10 cellular contexts compared by ENCODE assay signal in genomic region chr10:132519382-132520146, GRCh38. TPM values are rescaled to one million over a fixed set of nuclear protein-coding genes. Genes with fewer than 3 reads are reported as not detected.
DNase-seq lines count a peak whose midpoint lies in the region; ATAC-seq and TF ChIP-seq lines count a peak whose summit lies in the region.
"Had no signal": no experiment of that assay in that cellular context is flagged by ENCODE, and none has a peak within 500 bp of the region (broad histone marks: within the 10 kb centered on the region; RNA-seq: fewer than 3 reads in every experiment).

No MANE protein-coding gene starts in this region.

- no peaks in the 10 kb centered on the region for H3F3A ChIP-seq in PC-3 (ENCODE audit: low read length, unreplicated experiment)

- intact Hi-C loops in PC-3 (cut with micrococcal nuclease) (loop anchor here (5.0 kb wide), 1 partner anchor 47 kb away; no protein-coding TSS in a partner anchor), transverse colon (cut with DNase I; ENCODE audit: low total_unique reads) (no loop called here)

- H3K79me2 ChIP-seq in PC-3 (ENCODE audit: low read length) (no peaks in the 10 kb centered on the region), fibroblast of lung (ENCODE audit: control insufficient read depth, insufficient read depth, low read length) (no peaks in the 10 kb centered on the region)

- H3K4me1 ChIP-seq in PC-3 (ENCODE audit: insufficient read depth, low read length) (peaks cover 30% of the 10 kb centered on the region), fibroblast of lung (ENCODE audit: control insufficient read depth, extremely low read depth, insufficient read depth, low read length) (peaks cover 49% of the 10 kb centered on the region), muscle layer of colon (ENCODE audit: insufficient read depth, low read length) (peaks cover 52% of the 10 kb centered on the region), transverse colon (peaks cover 40 to 58% (median 47%) of the 10 kb centered on the region in 4 donors)

- ATAC-seq in PC-3: no peak
- no peak for ATAC-seq in stimulated activated naive CD8-positive, alpha-beta T cell treated with anti-CD3 and anti-CD28 coated beads, Interleukin-15, Interleukin-2, amounts not matched to agents 100 U/mL and 50 U/mL, for 24 hours
- ATAC-seq: stimulated activated effector memory CD8-positive, alpha-beta T cell treated with anti-CD3 and anti-CD28 coated beads, Interleukin-12 subunit alpha, Interleukin-12 subunit beta, amount 100 ng/mL, for 72 hours had no signal

- no peak for TF ChIP-seq CTCF in PC-3 (conservative IDR thresholded peaks at IDR 0.05; ENCODE audit: low read depth, low read length)
- no peak for TF ChIP-seq CTCF in fibroblast of lung (conservative IDR thresholded peaks at IDR 0.05 in 1 of 2, IDR thresholded peaks at IDR 0.05 in 1 of 2; ENCODE audit: low read depth in 1 of 2, low read length in 2 of 2)
- TF ChIP-seq CTCF in transverse colon (IDR thresholded peaks at IDR 0.05): no peak

- no peak for TF ChIP-seq POLR2A in transverse colon (IDR thresholded peaks at IDR 0.05)

- no peaks in the 10 kb centered on the region for H4K20me1 ChIP-seq in PC-3 (ENCODE audit: low read length)
- H4K20me1 ChIP-seq in fibroblast of lung (ENCODE audit: control insufficient read depth, extremely low read depth, insufficient read depth, low read length): no peaks in the 10 kb centered on the region

- H3K27me3 ChIP-seq in PC-3 (ENCODE audit: low read length) (no peaks in the 10 kb centered on the region), fibroblast of lung (ENCODE audit: control insufficient read depth, insufficient read depth, low read length) (no peaks in the 10 kb centered on the region), muscle layer of colon (ENCODE audit: control insufficient read depth in 1 of 2, insufficient read depth in 2 of 2, low read length in 2 of 2) (peaks cover 0 to 7% of the 10 kb centered on the region in 2 donors), transverse colon (no peaks in the 10 kb centered on the region)

- peak overlapping the region; percentile 78 for H3K4me2 ChIP-seq in PC-3 (ENCODE audit: low read length)
- peak overlapping the region; percentile 11 for H3K4me2 ChIP-seq in fibroblast of lung (ENCODE audit: extremely low read depth, insufficient read depth, low read length)

- H3K27ac ChIP-seq in PC-3 (ENCODE audit: low read length): no peak overlapping the region
- peak overlapping the region; percentile 59 for H3K27ac ChIP-seq in fibroblast of lung (ENCODE audit: insufficient read depth, low read length)
- peak overlapping the region; percentile 61 for H3K27ac ChIP-seq in muscle layer of colon (ENCODE audit: low read depth, low read length)
- peak overlapping the region; percentile 73 to 87 (median 80) for H3K27ac ChIP-seq in transverse colon

- H3K9me3 ChIP-seq in PC-3 (ENCODE audit: low read length) (no peaks in the 10 kb centered on the region), fibroblast of lung (ENCODE audit: control insufficient read depth, insufficient read depth, low read depth, low read length) (no peaks in the 10 kb centered on the region), muscle layer of colon (ENCODE audit: low read length) (no peaks in the 10 kb centered on the region), transverse colon (no peaks in the 10 kb centered on the region)

- DNase-seq in PC-3: no peak
- DNase-seq in fibroblast of lung (ENCODE audit: low read depth in 2 of 2): no peak
- peak; percentile 8 for DNase-seq in transverse colon
- no peak for DNase-seq in activated CD4-positive, alpha-beta T cell treated with anti-CD3 and anti-CD28 coated beads for 4 hours
- no peak for DNase-seq in stimulated activated naive CD8-positive, alpha-beta T cell treated with anti-CD3 and anti-CD28 coated beads, Interleukin-15, Interleukin-2, amounts not matched to agents 100 U/mL and 50 U/mL, for 24 hours
- DNase-seq in NCI-H524 treated with DMSO at 0.1 percent for 48 hours (lab: John Stamatoyannopoulos, UW): no peak
- DNase-seq: NCI-H1105 had no signal

- in situ Hi-C loops in transverse colon (cut with MboI; ENCODE audit: low pct_ligation_motif_present in 1 of 4, low pct_unique_long_range_greater_than_20kb in 1 of 4, low sequenced_read_pairs in 3 of 4): no loop called here

- CTCF ChIA-PET in PC-3 (lab: Charles Lee): no interaction called here

- H3K9ac ChIP-seq in PC-3 (ENCODE audit: low read length) (no peak overlapping the region), fibroblast of lung (ENCODE audit: insufficient read depth, low read length) (no peak overlapping the region), muscle layer of colon (ENCODE audit: low read length) (peak overlapping the region; percentile 15)

- H2AFZ ChIP-seq in PC-3 (ENCODE audit: low read length) (no peak overlapping the region), fibroblast of lung (ENCODE audit: low read length) (no peak overlapping the region)

- WGBS in transverse colon (ENCODE audit: low coverage in 1 of 2), 2 donors: 69 to 73% methylated on average over 3 to 23 of the region's 29 CpGs

- POLR2A ChIA-PET in PC-3 (lab: Charles Lee; ENCODE audit: unreplicated experiment): no interaction called here

- no TSS peak for BruUV-seq in PC-3 (replicated peaks; lab: Mats Ljungman, UMichigan)

- H3K9me2 ChIP-seq in PC-3 (replicated peaks; ENCODE audit: low read length): no peaks in the 10 kb centered on the region

- TF ChIP-seq EP300 in transverse colon (IDR thresholded peaks at IDR 0.05; ENCODE audit: low read depth): no peak

- H3K4me3 ChIP-seq in PC-3 (ENCODE audit: low read length) (peak overlapping the region; percentile 31; the same call in 1 of the 2 replicates), fibroblast of lung (replicated peaks in 1 of 4; ENCODE audit: control extremely low read depth in 1 of 4, insufficient read depth in 1 of 4, low read depth in 3 of 4, low read length in 4 of 4) (no peak overlapping the region), muscle layer of colon (ENCODE audit: low read depth in 1 of 2, low read length in 2 of 2) (no peak overlapping the region), transverse colon (no peak overlapping the region)
- H3K4me3 ChIP-seq: smooth muscle cell had no signal

- H3K36me3 ChIP-seq in PC-3 (ENCODE audit: low read depth, low read length) (no peaks in the 10 kb centered on the region), fibroblast of lung (ENCODE audit: control insufficient read depth, insufficient read depth, low read length) (no peaks in the 10 kb centered on the region), muscle layer of colon (ENCODE audit: insufficient read depth, low read length) (no peaks in the 10 kb centered on the region), transverse colon (no peaks in the 10 kb centered on the region)

RNA-seq across cellular contexts. Expression of gene INPP5A, which starts 18.0 kb away (rescaled TPM):
- total RNA-seq in PC-3 (2014; rRNA removed) (22.6 and 27.8 TPM in 2 replicates), fibroblast of lung (21.1 and 24.6 TPM in 2 replicates), transverse colon (10 to 100 TPM; 34.8 to 80.8 (median 52.8) TPM)
- 36.3 and 39.9 TPM in 2 replicates for polyA plus RNA-seq in fibroblast of lung
- 28.9 and 30.0 TPM in 2 replicates for polyA plus RNA-seq in fibroblast of lung (2012)
- polyA minus RNA-seq in fibroblast of lung (ENCODE audit: low replicate concordance): 25.3 and 34.8 TPM in 2 replicates
